27 cellular contexts compared by ENCODE assay signal in genomic region chr10:96516337-96516736, GRCh38. TPM values are rescaled to one million over a fixed set of nuclear protein-coding genes. Genes with fewer than 3 reads are reported as not detected.
"Had no signal": no experiment of that assay in that cellular context is flagged by ENCODE, and none has a peak within 500 bp of the region (broad histone marks: within the 10 kb centered on the region; RNA-seq: fewer than 3 reads in every experiment).

No MANE protein-coding gene starts in this region.

- H3K36me3 ChIP-seq: breast epithelium had no signal

- ATAC-seq: activated CD4-positive, alpha-beta T cell treated with anti-CD3 and anti-CD28 coated beads for 36 hours; activated T-cell treated with anti-CD3 and anti-CD28 coated beads, Interleukin-2, amount 50 U/mL, for 72 hours; PC-3; SK-N-SH treated with all-trans-retinoic acid at 6 μM for 48 hours had no signal

- H3K9me3 ChIP-seq: breast epithelium, SJSA1 had no signal

- H3K9me3 Mint-ChIP-seq: activated CD4-positive, alpha-beta memory T cell treated with anti-CD3 and anti-CD28 coated beads, Interleukin-2, amount 10 ng/mL, durations not matched to agents 7 days and 5 days; activated naive CD4-positive, alpha-beta T cell treated with anti-CD3 and anti-CD28 coated beads, Interleukin-2, amount 10 ng/mL, durations not matched to agents 7 days and 5 days; activated naive CD8-positive, alpha-beta T cell treated with anti-CD3 and anti-CD28 coated beads for 36 hours; activated T-cell treated with anti-CD3 and anti-CD28 coated beads, Interleukin-2, amount 50 U/mL, for 72 hours; activated T-helper 2 cell treated with anti-CD3 and anti-CD28 coated beads, Interferon-gamma antibody, Interleukin-2, Interleukin-4, amounts not matched to agents 10 μg/mL and 5 μg/mL and 100 μg/mL, durations not matched to agents 14 hours and 24 hours and 36 hours; T-helper 2 cell treated with Interferon-gamma antibody and Interleukin-4, amounts not matched to agents 5 μg/mL and 100 μg/mL, for 36 hours had no signal

- H3K4me3 Mint-ChIP-seq: activated CD4-positive, alpha-beta memory T cell treated with anti-CD3 and anti-CD28 coated beads, Interleukin-2, amount 10 ng/mL, durations not matched to agents 7 days and 5 days; activated CD4-positive, alpha-beta T cell treated with anti-CD3 and anti-CD28 coated beads for 36 hours; activated naive CD4-positive, alpha-beta T cell treated with anti-CD3 and anti-CD28 coated beads, Interleukin-2, amount 10 ng/mL, durations not matched to agents 7 days and 5 days; activated naive CD8-positive, alpha-beta T cell treated with anti-CD3 and anti-CD28 coated beads for 36 hours; activated T-cell treated with anti-CD3 and anti-CD28 coated beads, Interleukin-2, amount 50 U/mL, for 72 hours; T-helper 2 cell treated with Interferon-gamma antibody and Interleukin-4, amounts not matched to agents 5 μg/mL and 100 μg/mL, for 36 hours had no signal

- DNase-seq: activated CD4-positive, alpha-beta memory T cell treated with anti-CD3 and anti-CD28 coated beads, Interleukin-2, amount 10 ng/mL, durations not matched to agents 7 days and 5 days; activated CD4-positive, alpha-beta T cell treated with anti-CD3 and anti-CD28 coated beads for 36 hours; activated CD4-positive, alpha-beta T cell treated with anti-CD3 and anti-CD28 coated beads, Interleukin-2, amount 50 U/mL, for 1 hour; activated gamma-delta T cell treated with Interleukin-2 at 50 U/mL for 16 hours; activated naive CD4-positive, alpha-beta T cell treated with anti-CD3 and anti-CD28 coated beads, Interleukin-2, amount 10 ng/mL, durations not matched to agents 7 days and 5 days; activated naive CD8-positive, alpha-beta T cell treated with anti-CD3 and anti-CD28 coated beads for 36 hours; activated T-cell treated with anti-CD3 and anti-CD28 coated beads for 4 hours; activated T-cell treated with anti-CD3 and anti-CD28 coated beads, Interleukin-2, amount 50 U/mL, for 72 hours; caudate nucleus; NCI-H1092 treated with DMSO at 0.1 percent for 48 hours; NCI-H1417 treated with DMSO at 0.1 percent for 48 hours; NCI-H1694 treated with DMSO at 0.1 percent for 48 hours; NCI-H2081; NCI-H510A treated with DMSO at 0.1 percent for 48 hours; PC-3; SHP77; SW 1271 had no signal

- H3K27ac Mint-ChIP-seq: activated CD4-positive, alpha-beta memory T cell treated with anti-CD3 and anti-CD28 coated beads, Interleukin-2, amount 10 ng/mL, durations not matched to agents 7 days and 5 days; activated CD4-positive, alpha-beta T cell treated with anti-CD3 and anti-CD28 coated beads for 36 hours; activated naive CD4-positive, alpha-beta T cell treated with anti-CD3 and anti-CD28 coated beads, Interleukin-2, amount 10 ng/mL, durations not matched to agents 7 days and 5 days; activated naive CD8-positive, alpha-beta T cell treated with anti-CD3 and anti-CD28 coated beads for 36 hours; activated T-cell treated with anti-CD3 and anti-CD28 coated beads, Interleukin-2, amount 50 U/mL, for 72 hours; activated T-helper 2 cell treated with anti-CD3 and anti-CD28 coated beads, Interferon-gamma antibody, Interleukin-2, Interleukin-4, amounts not matched to agents 10 μg/mL and 5 μg/mL and 100 μg/mL, durations not matched to agents 14 hours and 24 hours and 36 hours; T-helper 2 cell treated with Interferon-gamma antibody and Interleukin-4, amounts not matched to agents 5 μg/mL and 100 μg/mL, for 36 hours had no signal

- H3K9ac ChIP-seq: KMS-11 had no signal

- H3K4me3 ChIP-seq: breast epithelium, SJSA1 had no signal

- FAIRE-seq: RCC 7860 had no signal

- H3K4me2 ChIP-seq: KMS-11 had no signal

- H3K27ac ChIP-seq: breast epithelium, KMS-11, SJSA1, VCaP had no signal

RNA-seq across cellular contexts. Expression of gene TLL2, which starts 2.6 kb away (rescaled TPM):
- total RNA-seq: activated CD4-positive, alpha-beta memory T cell treated with anti-CD3 and anti-CD28 coated beads, Interleukin-2, amount 10 ng/mL, durations not matched to agents 7 days and 5 days; activated CD8-positive, alpha-beta memory T cell treated with anti-CD3 and anti-CD28 coated beads for 36 hours; activated T-helper 2 cell treated with anti-CD3 and anti-CD28 coated beads, Interferon-gamma antibody, Interleukin-2, Interleukin-4, amounts not matched to agents 10 μg/mL and 5 μg/mL and 100 μg/mL, durations not matched to agents 14 hours and 24 hours and 36 hours; MCF 10A; SJSA1 had no signal
